Comparison of ENCODE assay signal across 8 cellular contexts in the genomic region with DNA sequence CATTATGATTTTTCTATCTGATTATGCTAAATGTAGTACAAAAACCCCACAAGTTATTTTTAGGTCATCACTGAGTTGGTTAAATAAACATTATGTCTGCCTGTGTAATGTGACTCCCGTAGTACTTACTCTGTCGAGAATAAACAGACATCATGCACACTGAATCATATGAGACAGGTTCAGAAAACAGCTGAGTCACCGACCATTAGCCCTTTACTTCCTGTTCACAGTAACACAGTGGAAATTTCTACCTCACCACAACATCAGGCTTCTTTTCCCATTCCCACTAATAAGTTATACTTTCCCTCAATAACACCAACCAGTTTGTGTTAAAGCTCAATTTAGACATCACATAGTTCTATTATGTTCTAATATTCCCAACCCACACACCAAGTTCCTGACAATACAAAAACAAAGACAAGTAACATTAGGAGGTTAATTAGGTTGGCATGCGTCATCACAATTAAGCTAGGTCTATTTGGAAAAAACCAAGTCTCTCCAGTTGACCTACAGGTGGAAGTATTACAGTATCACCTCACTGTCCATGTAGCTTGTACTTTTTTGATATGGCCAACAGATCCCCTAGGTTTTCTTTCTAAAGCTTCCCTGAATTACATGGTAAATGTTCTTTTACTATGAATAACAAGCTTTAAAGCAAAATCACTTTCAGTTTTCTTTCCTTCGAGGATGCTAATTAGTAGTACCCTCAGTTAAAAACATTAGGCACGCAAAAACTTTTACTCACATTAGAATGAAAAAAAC.
A peak's percentile ranks its signal among the peaks of the same experiment; 100 is the strongest.
DNase-seq lines count a peak whose midpoint lies in the region; ATAC-seq and TF ChIP-seq lines count a peak whose summit lies in the region.

No MANE protein-coding gene starts in this region.

- no peaks in the 10 kb centered on the region for H3K27me3 ChIP-seq in Caco-2 (replicated peaks; ENCODE audit: control insufficient read depth, insufficient read depth, low read length)
- no peaks in the 10 kb centered on the region for H3K27me3 ChIP-seq in osteoblast (ENCODE audit: insufficient read depth, low read length)
- H3K27me3 ChIP-seq in H7 (ENCODE audit: control insufficient read depth, insufficient read depth, low read length), result no peaks in the 10 kb centered on the region

- peak; percentile 86 for ATAC-seq in HG03439 (IDR thresholded peaks at IDR 0.05; ENCODE audit: unreplicated experiment)

- peaks cover 6% of the 10 kb centered on the region for H3K4me1 Mint-ChIP-seq in Caco-2 (ENCODE audit: low read depth, unreplicated experiment)
- H3K4me1 Mint-ChIP-seq in activated CD4-positive, alpha-beta memory T cell treated with anti-CD3 and anti-CD28 coated beads, Interleukin-2, amount 10 ng/mL, durations not matched to agents 7 days and 5 days, result peaks cover 21% of the 10 kb centered on the region

- H3K4me3 Mint-ChIP-seq in Caco-2 (ENCODE audit: unreplicated experiment), result peak overlapping the region; percentile 46
- H3K4me3 Mint-ChIP-seq in activated CD4-positive, alpha-beta memory T cell treated with anti-CD3 and anti-CD28 coated beads, Interleukin-2, amount 10 ng/mL, durations not matched to agents 7 days and 5 days, result peak overlapping the region; percentile 65

- no peaks in the 10 kb centered on the region for H3K9me3 ChIP-seq in Caco-2
- H3K9me3 ChIP-seq in osteoblast (ENCODE audit: low read depth, low read length), result no peaks in the 10 kb centered on the region

- H3K27ac Mint-ChIP-seq in Caco-2 (ENCODE audit: unreplicated experiment), result peak overlapping the region; percentile 95
- peak overlapping the region; percentile 90 for H3K27ac Mint-ChIP-seq in activated CD4-positive, alpha-beta memory T cell treated with anti-CD3 and anti-CD28 coated beads, Interleukin-2, amount 10 ng/mL, durations not matched to agents 7 days and 5 days

- CTCF ChIA-PET in Caco-2 (lab: Charles Lee), result no interaction called here
- CTCF ChIA-PET in activated CD4-positive, alpha-beta memory T cell treated with anti-CD3 and anti-CD28 coated beads, Interleukin-2, amount 10 ng/mL, durations not matched to agents 7 days and 5 days (lab: Charles Lee), result interaction anchor here (0.8 to 1.1 kb wide), 3 partner anchors 16 to 325 kb away, joined by 3 to 4 read pairs (median 3); no protein-coding TSS in a partner anchor

- no peaks in the 10 kb centered on the region for H3K9me3 Mint-ChIP-seq in Caco-2 (ENCODE audit: unreplicated experiment)
- H3K9me3 Mint-ChIP-seq in activated CD4-positive, alpha-beta memory T cell treated with anti-CD3 and anti-CD28 coated beads, Interleukin-2, amount 10 ng/mL, durations not matched to agents 7 days and 5 days, result no peaks in the 10 kb centered on the region

- H3K4me1 ChIP-seq in Caco-2 (peaks cover 24% of the 10 kb centered on the region), osteoblast (ENCODE audit: insufficient read depth, low read length) (peaks cover 17% of the 10 kb centered on the region)

- DNase-seq in Caco-2 (peak; percentile 49 to 55), GM19238 (ENCODE audit: insufficient read length, low spot score) (peak; percentile 25), NCI-H2227 treated with DMSO at 0.1 percent for 48 hours (lab: John Stamatoyannopoulos, UW) (peak; percentile 35), fibroblast of the aortic adventitia (ENCODE audit: low read depth) (peak; percentile 98), osteoblast (ENCODE audit: insufficient read length, low spot score, missing footprints) (peak; percentile 94), H7 (no peak)
- peak; percentile 52 for DNase-seq in activated CD4-positive, alpha-beta memory T cell treated with anti-CD3 and anti-CD28 coated beads, Interleukin-2, amount 10 ng/mL, durations not matched to agents 7 days and 5 days

- peak overlapping the region; percentile 79 for H3K4me2 ChIP-seq in osteoblast (ENCODE audit: insufficient read depth, low read length)

- no TSS peak for BruUV-seq in Caco-2 (replicated peaks; lab: Mats Ljungman, UMichigan)

- intact Hi-C loops in Caco-2 (cut with micrococcal nuclease; ENCODE audit: unreplicated experiment), result no loop called here

- POLR2A ChIA-PET in Caco-2 (lab: Charles Lee), result no interaction called here
- POLR2A ChIA-PET in activated CD4-positive, alpha-beta memory T cell treated with anti-CD3 and anti-CD28 coated beads, Interleukin-2, amount 10 ng/mL, durations not matched to agents 7 days and 5 days (lab: Charles Lee), result interaction anchor here (0.9 to 1.5 kb wide), 10 partner anchors 25 to 362 kb away, joined by 3 to 8 read pairs (median 4); a partner anchor contains a TSS

- H3K27ac ChIP-seq in osteoblast (ENCODE audit: low read depth, low read length), result peak overlapping the region; percentile 97

- H4K20me1 ChIP-seq in osteoblast (ENCODE audit: insufficient read depth, low read length), result peaks cover 19% of the 10 kb centered on the region

- H2AFZ ChIP-seq in osteoblast (ENCODE audit: low read length), result no peak overlapping the region

- H3K36me3 ChIP-seq in Caco-2 (ENCODE audit: control insufficient read depth, insufficient read depth, low read length) (no peaks in the 10 kb centered on the region), osteoblast (ENCODE audit: insufficient read depth, low read length) (no peaks in the 10 kb centered on the region), H7 (replicated peaks; ENCODE audit: control insufficient read depth, insufficient read depth, low read length) (no peaks in the 10 kb centered on the region)

- TF ChIP-seq CTCF in Caco-2 (IDR thresholded peaks at IDR 0.05; ENCODE audit: insufficient read depth in 1 of 2, low read depth in 1 of 2, low read length in 1 of 2, severe bottlenecking in 1 of 2, unreplicated experiment in 1 of 2) (no peak), fibroblast of the aortic adventitia (IDR thresholded peaks at IDR 0.05; ENCODE audit: insufficient read depth, low read length) (no peak), osteoblast (IDR thresholded peaks at IDR 0.05; ENCODE audit: extremely low read depth, low read depth, low read length) (no peak)

- H3K4me3 ChIP-seq in Caco-2 (ENCODE audit: low read depth, low read length) (no peak overlapping the region), fibroblast of the aortic adventitia (ENCODE audit: low read depth, low read length) (no peak overlapping the region), osteoblast (ENCODE audit: insufficient read depth, low read length) (peak overlapping the region; percentile 42), H7 (ENCODE audit: insufficient read depth, low read depth, low read length) (no peak overlapping the region)

- no peaks in the 10 kb centered on the region for H3K27me3 Mint-ChIP-seq in Caco-2 (ENCODE audit: insufficient read depth, unreplicated experiment)
- H3K27me3 Mint-ChIP-seq in activated CD4-positive, alpha-beta memory T cell treated with anti-CD3 and anti-CD28 coated beads, Interleukin-2, amount 10 ng/mL, durations not matched to agents 7 days and 5 days, result no peaks in the 10 kb centered on the region

- peaks cover 6% of the 10 kb centered on the region for H3K36me3 Mint-ChIP-seq in Caco-2 (ENCODE audit: insufficient read depth, unreplicated experiment)
- H3K36me3 Mint-ChIP-seq in activated CD4-positive, alpha-beta memory T cell treated with anti-CD3 and anti-CD28 coated beads, Interleukin-2, amount 10 ng/mL, durations not matched to agents 7 days and 5 days (ENCODE audit: low read depth), result peaks cover 18% of the 10 kb centered on the region

- H3K79me2 ChIP-seq in osteoblast (ENCODE audit: insufficient read depth, low read length), result peaks cover 72% of the 10 kb centered on the region
